ENCODE assay signal across 9 cellular contexts in the genomic region with DNA sequence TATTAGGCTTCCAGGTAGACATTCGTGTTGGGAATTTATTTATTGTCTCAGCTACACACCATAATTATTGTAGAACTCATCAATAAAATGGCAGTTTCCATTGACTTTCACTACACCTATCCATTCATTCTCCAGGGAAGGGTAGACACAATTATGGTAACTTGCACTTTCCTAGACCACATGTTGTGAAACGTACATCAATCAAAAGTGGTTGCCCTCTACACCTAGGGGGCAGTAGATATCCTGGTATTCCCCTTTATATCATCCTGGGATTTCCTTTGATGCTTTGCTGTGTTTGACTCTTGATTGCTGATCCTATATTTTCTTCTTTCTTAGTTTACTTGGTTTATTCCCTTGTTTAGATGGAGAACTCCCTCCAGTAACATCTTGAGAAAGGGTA. TPM values are rescaled to one million over a fixed set of nuclear protein-coding genes. Genes with fewer than 3 reads are reported as not detected.
DNase-seq lines count a peak whose midpoint lies in the region; TF ChIP-seq lines count a peak whose summit lies in the region.
"Had no signal": no experiment of that assay in that cellular context is flagged by ENCODE, and none has a peak within 500 bp of the region (broad histone marks: within the 10 kb centered on the region; RNA-seq: fewer than 3 reads in every experiment).

No MANE protein-coding gene starts in this region.

- no peak overlapping the region for H3K9ac ChIP-seq in MM.1S (ENCODE audit: low read length)

- no peaks in the 10 kb centered on the region for H3K36me3 Mint-ChIP-seq in chondrocyte (ENCODE audit: low read depth)

- H3K4me2 ChIP-seq in MM.1S (ENCODE audit: low read depth, low read length), result no peak overlapping the region

- H3F3A ChIP-seq in MM.1S (ENCODE audit: insufficient read depth, low read length), result no peaks in the 10 kb centered on the region

- H3K9me3 Mint-ChIP-seq in chondrocyte (ENCODE audit: low read depth), result no peaks in the 10 kb centered on the region

- no peak overlapping the region for H3K27ac Mint-ChIP-seq in chondrocyte (ENCODE audit: unreplicated experiment)

- H2AFZ ChIP-seq in MM.1S (ENCODE audit: low read length), result no peak overlapping the region

- no peaks in the 10 kb centered on the region for H3K36me3 ChIP-seq in MM.1S (replicated peaks; ENCODE audit: insufficient read depth, low read length)

- TF ChIP-seq CTCF in MM.1S (IDR thresholded peaks at IDR 0.05; ENCODE audit: low read length) (peak; percentile 42), chondrocyte (IDR thresholded peaks at IDR 0.05) (peak; percentile 38), retinal pigment epithelial cell (conservative IDR thresholded peaks at IDR 0.05; ENCODE audit: low read depth, low read length) (peak; percentile 46)

- no peak overlapping the region for H3K4me3 Mint-ChIP-seq in chondrocyte (ENCODE audit: unreplicated experiment)

- H3K4me1 Mint-ChIP-seq in chondrocyte (ENCODE audit: low read depth), result peaks cover 5% of the 10 kb centered on the region

- no peaks in the 10 kb centered on the region for H3K9me3 ChIP-seq in MM.1S (replicated peaks; ENCODE audit: insufficient read depth, low read length)

- DNase-seq in NCI-H2227 (lab: John Stamatoyannopoulos, UW; ENCODE audit: unreplicated experiment) (peak; percentile 3), NCI-H2227 treated with DMSO at 0.1 percent for 48 hours (lab: John Stamatoyannopoulos, UW) (no peak), MM.1S (no peak), chondrocyte (ENCODE audit: low spot score) (no peak), retinal pigment epithelial cell (ENCODE audit: low read depth) (no peak), superior temporal gyrus (ENCODE audit: extremely low spot score) (no peak), amygdala (lab: John Stamatoyannopoulos, UW) (no peak)
- no peak for DNase-seq in activated effector memory CD4-positive, alpha-beta T cell treated with Interleukin-2 at 50 U/mL for 16 hours
- DNase-seq: KG1 had no signal

- H3K9me2 ChIP-seq in MM.1S (replicated peaks; ENCODE audit: insufficient read depth, low read length), result no peaks in the 10 kb centered on the region

- no peaks in the 10 kb centered on the region for H3K79me2 ChIP-seq in MM.1S (ENCODE audit: low read length)

- H3K27me3 Mint-ChIP-seq in chondrocyte (ENCODE audit: low read depth), result peaks cover 5% of the 10 kb centered on the region

- 0 out of 2 replicates have a peak, but pooled peaks cover 11% of the 10 kb centered on the region for H3K4me1 ChIP-seq in MM.1S (ENCODE audit: low read length)

- H3K4me3 ChIP-seq in MM.1S (ENCODE audit: low read length), result no peak overlapping the region
- H3K4me3 ChIP-seq in retinal pigment epithelial cell (ENCODE audit: low read length), result no peak overlapping the region

- no peak overlapping the region for H3K27ac ChIP-seq in MM.1S (ENCODE audit: low read length)

- H4K20me1 ChIP-seq in MM.1S (ENCODE audit: insufficient read depth, low read length), result no peaks in the 10 kb centered on the region

- no peaks in the 10 kb centered on the region for H3K27me3 ChIP-seq in MM.1S (replicated peaks; ENCODE audit: insufficient read depth, low read length)

RNA-seq across cellular contexts. Expression of a gene that starts 47.9 kb away (rescaled TPM):
- 1.2 to 2.7 TPM (median 1.5 TPM) in 3 replicates for total RNA-seq in chondrocyte
